Comparison of ENCODE assay signal across 11 cellular contexts in genomic region chr2:8119782-8120551, GRCh38.
DNase-seq lines count a peak whose midpoint lies in the region; ATAC-seq and TF ChIP-seq lines count a peak whose summit lies in the region.
"Had no signal": no experiment of that assay in that cellular context is flagged by ENCODE, and none has a peak within 500 bp of the region (broad histone marks: within the 10 kb centered on the region; RNA-seq: fewer than 3 reads in every experiment).

No MANE protein-coding gene starts in this region.

- H2AFZ ChIP-seq in osteoblast (ENCODE audit: low read length), result peak overlapping the region; percentile 56

- H3K4me3 ChIP-seq in fibroblast of mammary gland (ENCODE audit: control insufficient read depth, low read depth, low read length), result no peak overlapping the region
- peak overlapping the region; percentile 20 for H3K4me3 ChIP-seq in osteoblast (ENCODE audit: insufficient read depth, low read length)
- peak overlapping the region in 4 of 59 donors; percentile 13 to 36 (median 24) for H3K4me3 ChIP-seq in dorsolateral prefrontal cortex

- peak; percentile 21 for DNase-seq in DMS53 treated with DMSO at 0.1 percent for 48 hours (lab: John Stamatoyannopoulos, UW; ENCODE audit: unreplicated experiment)
- peak; percentile 11 for DNase-seq in RWPE1 (ENCODE audit: low spot score)
- DNase-seq in fibroblast of mammary gland (ENCODE audit: low read depth), result peak; percentile 75
- peak; percentile 62 for DNase-seq in osteoblast (ENCODE audit: insufficient read length, low spot score, missing footprints)
- no peak for DNase-seq in dorsolateral prefrontal cortex
- no peak for DNase-seq in HK-2 (ENCODE audit: unreplicated experiment)
- DNase-seq: activated CD4-positive, CD25-positive, alpha-beta regulatory T cell; NCI-H2029 treated with DMSO at 0.1 percent for 48 hours; stimulated activated CD4-positive, alpha-beta T cell treated with anti-CD3 and anti-CD28 coated beads, Interleukin-12 subunit alpha, Interleukin-12 subunit beta, amount 100 ng/mL, for 4 hours had no signal

- no peaks in the 10 kb centered on the region for H3K27me3 ChIP-seq in osteoblast (ENCODE audit: insufficient read depth, low read length)
- peaks cover 0 to 4% (median 0%) of the 10 kb centered on the region in 45 donors for H3K27me3 ChIP-seq in dorsolateral prefrontal cortex

- H4K20me1 ChIP-seq in osteoblast (ENCODE audit: insufficient read depth, low read length), result no peaks in the 10 kb centered on the region

- H3K27ac ChIP-seq in RWPE1 (no peak overlapping the region), osteoblast (ENCODE audit: low read depth, low read length) (peak overlapping the region; percentile 81), dorsolateral prefrontal cortex (no peak overlapping the region)

- TF ChIP-seq CTCF in RWPE1 (conservative IDR thresholded peaks at IDR 0.05; ENCODE audit: low read depth) (no peak), fibroblast of mammary gland (conservative IDR thresholded peaks at IDR 0.05; ENCODE audit: control insufficient read depth, insufficient read depth, low read depth, low read length) (no peak), osteoblast (IDR thresholded peaks at IDR 0.05; ENCODE audit: extremely low read depth, low read depth, low read length) (no peak), dorsolateral prefrontal cortex (IDR thresholded peaks at IDR 0.05 in 54 of 56, conservative IDR thresholded peaks at IDR 0.05 in 2 of 56; ENCODE audit: low read depth in 1 of 56, partially characterized antibody in 56 of 56) (no peak)

- CTCF ChIA-PET in RWPE1 (lab: Yijun Ruan, JAX), result interaction anchor here (0.6 kb wide), 1 partner anchor 90 kb away, joined by 3 read pairs; no protein-coding TSS in a partner anchor

- peaks cover 19% of the 10 kb centered on the region for H3K4me1 ChIP-seq in osteoblast (ENCODE audit: insufficient read depth, low read length)

- no peaks in the 10 kb centered on the region for H3K9me3 ChIP-seq in osteoblast (ENCODE audit: low read depth, low read length)

- no peaks in the 10 kb centered on the region for H3K79me2 ChIP-seq in osteoblast (ENCODE audit: insufficient read depth, low read length)

- peak overlapping the region; percentile 59 for H3K4me2 ChIP-seq in osteoblast (ENCODE audit: insufficient read depth, low read length)

- intact Hi-C loops in dorsolateral prefrontal cortex (cut with DNase I), result no loop called here

- H3K36me3 ChIP-seq in osteoblast (ENCODE audit: insufficient read depth, low read length), result no peaks in the 10 kb centered on the region

- ATAC-seq in HG02759 (IDR thresholded peaks at IDR 0.05; ENCODE audit: unreplicated experiment), result no peak
- no peak for ATAC-seq in GM21423 (IDR thresholded peaks at IDR 0.05; ENCODE audit: unreplicated experiment)

- POLR2A ChIA-PET in RWPE1 (lab: Yijun Ruan, JAX; ENCODE audit: low non-redundant PET), result interaction anchor here (0.7 kb wide), 1 partner anchor 198 kb away, joined by 3 read pairs; no protein-coding TSS in a partner anchor

Comparison
In these comparisons a context has a peak if more than half of its experiments do, and no peak if none do; other contexts are left out.
1. DNase-seq: peak in DMS53 treated with DMSO at 0.1 percent for 48 hours (single experiment), RWPE1 (single experiment), fibroblast of mammary gland (single experiment) and osteoblast (single experiment); none in dorsolateral prefrontal cortex (0 of 10) and HK-2 (single experiment).